In the genomic region with DNA sequence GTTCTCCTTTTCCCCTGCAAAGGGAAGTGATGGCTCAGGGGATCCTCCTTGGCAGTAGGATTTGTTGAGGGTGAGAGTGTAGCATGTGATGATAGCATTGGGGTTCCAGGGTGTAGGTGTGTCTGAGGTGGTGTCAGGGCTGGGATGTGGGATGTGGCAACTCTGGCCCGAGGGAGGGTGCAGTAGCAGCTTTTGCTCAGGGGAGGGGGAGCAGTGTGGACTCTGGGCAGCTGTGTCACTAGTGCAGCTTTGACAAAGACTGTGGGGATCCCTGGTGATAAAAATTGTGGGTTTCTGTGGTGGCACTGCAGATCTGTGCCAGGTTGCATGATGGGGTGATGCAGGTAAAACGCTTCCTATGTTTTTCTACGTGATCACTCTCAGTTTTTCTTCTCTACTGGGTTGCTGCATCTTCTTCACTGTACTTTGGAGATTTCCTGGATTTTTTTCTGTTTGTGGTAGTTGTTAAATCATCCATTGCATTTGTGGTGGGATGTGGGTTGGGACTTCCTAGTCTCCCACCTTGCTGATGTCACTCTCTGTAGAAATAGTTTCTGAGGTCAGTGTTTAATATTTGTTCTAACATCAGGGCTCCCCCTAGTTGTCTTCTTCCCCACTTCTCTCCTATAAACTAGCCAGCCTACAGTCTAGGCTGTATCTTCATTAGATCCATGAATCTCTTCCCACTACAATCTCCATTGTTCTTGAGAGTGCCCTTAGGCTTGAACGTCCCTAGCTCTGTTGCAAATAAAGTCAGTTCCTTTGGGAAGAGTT, we compare ENCODE assay signal across 16 cellular contexts.
DNase-seq lines count a peak whose midpoint lies in the region; ATAC-seq and TF ChIP-seq lines count a peak whose summit lies in the region.
"Had no signal": no experiment of that assay in that cellular context is flagged by ENCODE, and none has a peak within 500 bp of the region (broad histone marks: within the 10 kb centered on the region; RNA-seq: fewer than 3 reads in every experiment).

No MANE protein-coding gene starts in this region.

- in situ Hi-C loops in KBM-7 (cut with MboI; ENCODE audit: low pct_unique_long_range_greater_than_20kb, low sequenced_read_pairs), result loop anchor here (25.0 kb wide), 1 partner anchor 565 kb away; no protein-coding TSS in a partner anchor

- H3K4me1 ChIP-seq in naive thymus-derived CD4-positive, alpha-beta T cell (ENCODE audit: control insufficient read depth in 2 of 2, insufficient read depth in 2 of 2, low read length in 2 of 2), result no peaks in the 10 kb centered on the region
- H3K4me1 ChIP-seq in upper lobe of left lung, result no peaks in the 10 kb centered on the region
- H3K4me1 ChIP-seq: HAP-1 had no signal

- H3K36me3 ChIP-seq in BJ (ENCODE audit: control insufficient read depth, insufficient read depth, low read length) (no peaks in the 10 kb centered on the region), upper lobe of left lung (no peaks in the 10 kb centered on the region)
- H3K36me3 ChIP-seq in naive thymus-derived CD4-positive, alpha-beta T cell (ENCODE audit: control insufficient read depth in 2 of 3, insufficient read depth in 3 of 3, low read length in 3 of 3), result no peaks in the 10 kb centered on the region
- H3K36me3 ChIP-seq: HAP-1 had no signal

- H3K4me1 Mint-ChIP-seq in naive thymus-derived CD4-positive, alpha-beta T cell, result no peaks in the 10 kb centered on the region
- H3K4me1 Mint-ChIP-seq: CD14-positive monocyte had no signal

- H3K9me3 ChIP-seq in naive thymus-derived CD4-positive, alpha-beta T cell (ENCODE audit: control insufficient read depth in 2 of 3, low read length in 3 of 3), result no peaks in the 10 kb centered on the region
- H3K9me3 ChIP-seq in upper lobe of left lung, result no peaks in the 10 kb centered on the region
- H3K9me3 ChIP-seq: HAP-1 had no signal

- TF ChIP-seq EP300 in upper lobe of left lung (IDR thresholded peaks at IDR 0.05), result no peak

- H3K36me3 Mint-ChIP-seq in naive thymus-derived CD4-positive, alpha-beta T cell, result peaks cover 0 to 22% (median 4%) of the 10 kb centered on the region in 5 donors
- H3K36me3 Mint-ChIP-seq: CD14-positive monocyte had no signal

- intact Hi-C loops in naive thymus-derived CD4-positive, alpha-beta T cell (cut with micrococcal nuclease), result no loop called here

- ATAC-seq in SK-N-SH treated with all-trans-retinoic acid at 6 μM for 48 hours (peak; percentile 42; the same call in 1 of the 3 replicates), upper lobe of left lung (ENCODE audit: low FRiP score in 2 of 2) (no peak), GM19324 (IDR thresholded peaks at IDR 0.05; ENCODE audit: low FRiP score, unreplicated experiment) (no peak)
- no peak for ATAC-seq in naive thymus-derived CD4-positive, alpha-beta T cell
- ATAC-seq: K562 had no signal

- H3K27me3 ChIP-seq in BJ (ENCODE audit: control insufficient read depth, insufficient read depth, low read length) (no peaks in the 10 kb centered on the region), upper lobe of left lung (no peaks in the 10 kb centered on the region)
- H3K27me3 ChIP-seq in naive thymus-derived CD4-positive, alpha-beta T cell (ENCODE audit: control insufficient read depth in 2 of 2, insufficient read depth in 2 of 2, low read length in 2 of 2), result no peaks in the 10 kb centered on the region

- DNase-seq in BJ (ENCODE audit: low read depth), result no peak
- DNase-seq in KBM-7, result peak; percentile 11
- peak; percentile 53 for DNase-seq in foreskin melanocyte
- DNase-seq in naive thymus-derived CD4-positive, alpha-beta T cell, result no peak
- no peak for DNase-seq in upper lobe of left lung
- DNase-seq in stimulated activated CD4-positive, alpha-beta T cell treated with anti-CD3 and anti-CD28 coated beads, Interleukin-12 subunit alpha, Interleukin-12 subunit beta, amount 100 ng/mL, for 4 hours, result no peak
- DNase-seq: COR-L47, NCI-H1436, NCI-H2029 treated with DMSO at 0.1 percent for 48 hours, NCI-H510A treated with DMSO at 0.1 percent for 48 hours, SHP77 treated with DMSO at 0.1 percent for 48 hours had no signal

- CTCF ChIA-PET in BJ (lab: Yijun Ruan, JAX), result no interaction called here
- CTCF ChIA-PET in naive thymus-derived CD4-positive, alpha-beta T cell (lab: Charles Lee), result no interaction called here

- no peak overlapping the region for H3K27ac Mint-ChIP-seq in naive thymus-derived CD4-positive, alpha-beta T cell
- H3K27ac Mint-ChIP-seq: CD14-positive monocyte had no signal

- POLR2A ChIA-PET in BJ (lab: Charles Lee), result no interaction called here
- POLR2A ChIA-PET in naive thymus-derived CD4-positive, alpha-beta T cell (lab: Charles Lee), result no interaction called here

- no peak for TF ChIP-seq POLR2A in upper lobe of left lung (IDR thresholded peaks at IDR 0.05)

- WGBS in upper lobe of left lung, 2 donors, result 75 to 80% methylated on average over 4 of the region's 4 CpGs

- no peak overlapping the region for H3K4me3 Mint-ChIP-seq in naive thymus-derived CD4-positive, alpha-beta T cell
- H3K4me3 Mint-ChIP-seq: CD14-positive monocyte had no signal

- H3K4me3 ChIP-seq in BJ (ENCODE audit: low read depth, low read length) (no peak overlapping the region), upper lobe of left lung (no peak overlapping the region)
- no peak overlapping the region for H3K4me3 ChIP-seq in naive thymus-derived CD4-positive, alpha-beta T cell (ENCODE audit: low read length)
- H3K4me3 ChIP-seq: HAP-1, K562 had no signal

- TF ChIP-seq CTCF in BJ (IDR thresholded peaks at IDR 0.05; ENCODE audit: insufficient read depth, low read depth, low read length) (0 out of 2 replicates have a peak, but pooled peaks have one; percentile 6), upper lobe of left lung (IDR thresholded peaks at IDR 0.05) (no peak)

- peaks cover 0 to 1% (median 0%) of the 10 kb centered on the region in 11 donors for H3K9me3 Mint-ChIP-seq in naive thymus-derived CD4-positive, alpha-beta T cell

- peaks cover 0 to 6% (median 0%) of the 10 kb centered on the region in 5 donors for H3K27me3 Mint-ChIP-seq in naive thymus-derived CD4-positive, alpha-beta T cell

- no peak overlapping the region for H3K27ac ChIP-seq in naive thymus-derived CD4-positive, alpha-beta T cell (ENCODE audit: low read depth, low read length)
- no peak overlapping the region for H3K27ac ChIP-seq in upper lobe of left lung

TF ChIP-seq in SK-N-SH treated with all-trans-retinoic acid at 6 μM for 48 hours, 23 proteins besides CTCF, POLR2A, EP300 and RAD21:
- TF ChIP-seq ISL1 (CRISPR knock-in tag; IDR thresholded peaks at IDR 0.05) (no peak), RARB (CRISPR knock-in tag; IDR thresholded peaks at IDR 0.05) (no peak), TOX (CRISPR knock-in tag; IDR thresholded peaks at IDR 0.05; ENCODE audit: borderline replicate concordance) (no peak), ARNTL (CRISPR knock-in tag; IDR thresholded peaks at IDR 0.05; ENCODE audit: borderline replicate concordance, low read depth) (no peak), ZFP30 (CRISPR knock-in tag; IDR thresholded peaks at IDR 0.05) (no peak), ZC3H10 (CRISPR knock-in tag; IDR thresholded peaks at IDR 0.05) (no peak)
- TF ChIP-seq, protein P1, sequence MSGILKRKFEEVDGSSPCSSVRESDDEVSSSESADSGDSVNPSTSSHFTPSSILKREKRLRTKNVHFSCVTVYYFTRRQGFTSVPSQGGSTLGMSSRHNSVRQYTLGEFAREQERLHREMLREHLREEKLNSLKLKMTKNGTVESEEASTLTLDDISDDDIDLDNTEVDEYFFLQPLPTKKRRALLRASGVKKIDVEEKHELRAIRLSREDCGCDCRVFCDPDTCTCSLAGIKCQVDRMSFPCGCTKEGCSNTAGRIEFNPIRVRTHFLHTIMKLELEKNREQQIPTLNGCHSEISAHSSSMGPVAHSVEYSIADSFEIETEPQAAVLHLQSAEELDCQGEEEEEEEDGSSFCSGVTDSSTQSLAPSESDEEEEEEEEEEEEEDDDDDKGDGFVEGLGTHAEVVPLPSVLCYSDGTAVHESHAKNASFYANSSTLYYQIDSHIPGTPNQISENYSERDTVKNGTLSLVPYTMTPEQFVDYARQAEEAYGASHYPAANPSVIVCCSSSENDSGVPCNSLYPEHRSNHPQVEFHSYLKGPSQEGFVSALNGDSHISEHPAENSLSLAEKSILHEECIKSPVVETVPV (CRISPR knock-in tag; IDR thresholded peaks at IDR 0.05), result no peak
- TF ChIP-seq, protein P2, sequence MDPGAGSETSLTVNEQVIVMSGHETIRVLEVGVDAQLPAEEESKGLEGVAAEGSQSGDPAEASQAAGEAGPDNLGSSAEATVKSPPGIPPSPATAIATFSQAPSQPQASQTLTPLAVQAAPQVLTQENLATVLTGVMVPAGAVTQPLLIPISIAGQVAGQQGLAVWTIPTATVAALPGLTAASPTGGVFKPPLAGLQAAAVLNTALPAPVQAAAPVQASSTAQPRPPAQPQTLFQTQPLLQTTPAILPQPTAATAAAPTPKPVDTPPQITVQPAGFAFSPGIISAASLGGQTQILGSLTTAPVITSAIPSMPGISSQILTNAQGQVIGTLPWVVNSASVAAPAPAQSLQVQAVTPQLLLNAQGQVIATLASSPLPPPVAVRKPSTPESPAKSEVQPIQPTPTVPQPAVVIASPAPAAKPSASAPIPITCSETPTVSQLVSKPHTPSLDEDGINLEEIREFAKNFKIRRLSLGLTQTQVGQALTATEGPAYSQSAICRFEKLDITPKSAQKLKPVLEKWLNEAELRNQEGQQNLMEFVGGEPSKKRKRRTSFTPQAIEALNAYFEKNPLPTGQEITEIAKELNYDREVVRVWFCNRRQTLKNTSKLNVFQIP (CRISPR knock-in tag; IDR thresholded peaks at IDR 0.05; ENCODE audit: borderline replicate concordance, low read depth), result no peak

Comparison
In these comparisons a context has a peak if more than half of its experiments do, and no peak if none do; other contexts are left out.
1. DNase-seq: peak in KBM-7 (single experiment) and foreskin melanocyte (single experiment); none in BJ (single experiment), naive thymus-derived CD4-positive, alpha-beta T cell (0 of 9), upper lobe of left lung (0 of 2) and stimulated activated CD4-positive, alpha-beta T cell treated with anti-CD3 and anti-CD28 coated beads, Interleukin-12 subunit alpha, Interleukin-12 subunit beta, amount 100 ng/mL, for 4 hours (single experiment).